In genomic region chr4:184733654-184734524, GRCh38 we compare ENCODE assay signal across 8 cellular contexts. TPM values are rescaled to one million over a fixed set of nuclear protein-coding genes. Genes with fewer than 3 reads are reported as not detected.
DNase-seq lines count a peak whose midpoint lies in the region; ATAC-seq and TF ChIP-seq lines count a peak whose summit lies in the region.

A gene with protein sequence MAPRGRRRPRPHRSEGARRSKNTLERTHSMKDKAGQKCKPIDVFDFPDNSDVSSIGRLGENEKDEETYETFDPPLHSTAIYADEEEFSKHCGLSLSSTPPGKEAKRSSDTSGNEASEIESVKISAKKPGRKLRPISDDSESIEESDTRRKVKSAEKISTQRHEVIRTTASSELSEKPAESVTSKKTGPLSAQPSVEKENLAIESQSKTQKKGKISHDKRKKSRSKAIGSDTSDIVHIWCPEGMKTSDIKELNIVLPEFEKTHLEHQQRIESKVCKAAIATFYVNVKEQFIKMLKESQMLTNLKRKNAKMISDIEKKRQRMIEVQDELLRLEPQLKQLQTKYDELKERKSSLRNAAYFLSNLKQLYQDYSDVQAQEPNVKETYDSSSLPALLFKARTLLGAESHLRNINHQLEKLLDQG (minus strand): TSS chr4:184734096. CDS start chr4:184734062, 34 bp downstream.

- H3K9ac ChIP-seq in DND-41 (ENCODE audit: low read depth, low read length) (peak within 1 kb of the TSS; percentile 99), GM23248 (peak within 1 kb of the TSS; percentile 84)

- peaks cover 50% of the 10 kb centered on the region for H3K79me2 ChIP-seq in DND-41 (ENCODE audit: insufficient read depth, low read length)
- peaks cover 9% of the 10 kb centered on the region; the same call in 1 of the 2 replicates for H3K79me2 ChIP-seq in GM23248 (ENCODE audit: insufficient read depth)

- H3K36me3 ChIP-seq in DND-41 (ENCODE audit: insufficient read depth, low read length) (peaks cover 37% of the 10 kb centered on the region), GM23248 (ENCODE audit: low read depth) (no peaks in the 10 kb centered on the region)

- no peaks in the 10 kb centered on the region for H3F3A ChIP-seq in GM23248 (ENCODE audit: insufficient read depth)

- intact Hi-C loops in activated T-helper 1 cell treated with anti-CD3 and anti-CD28 coated beads, Interleukin-12 subunit alpha, Interleukin-12 subunit beta, Interleukin-2, Interleukin-4 antibody, amounts not matched to agents 30 ng/mL and 10 ng/mL and 1 ng/mL, durations not matched to agents 14 hours and 24 hours and 36 hours (cut with micrococcal nuclease) = loop anchor here (1.0 to 10.0 kb wide), 18 partner anchors 28 to 1229 kb away; partner anchors contain the start of genes ANKRD37, CASP3, ING2 and IRF2

- DNase-seq in DND-41 = peak; percentile 98
- peak; percentile 99 for DNase-seq in GM23248
- DNase-seq in Kasumi-1 (lab: John Stamatoyannopoulos, UW) = peak; percentile 99
- DNase-seq in RPMI7951 (ENCODE audit: low read depth) = peak; percentile 97
- DNase-seq in activated T-helper 1 cell treated with anti-CD3 and anti-CD28 coated beads, Interleukin-12 subunit alpha, Interleukin-12 subunit beta, Interleukin-2, Interleukin-4 antibody, amounts not matched to agents 30 ng/mL and 10 ng/mL and 1 ng/mL, durations not matched to agents 14 hours and 24 hours and 36 hours (ENCODE audit: low spot score) = peak; percentile 96
- DNase-seq in fibroblast of gingiva (ENCODE audit: low read depth) = peak; percentile 98
- peak; percentile 94 for DNase-seq in naive B cell

- no peaks in the 10 kb centered on the region for H3K27me3 Mint-ChIP-seq in activated T-helper 1 cell treated with anti-CD3 and anti-CD28 coated beads, Interleukin-12 subunit alpha, Interleukin-12 subunit beta, Interleukin-2, Interleukin-4 antibody, amounts not matched to agents 30 ng/mL and 10 ng/mL and 1 ng/mL, durations not matched to agents 14 hours and 24 hours and 36 hours (ENCODE audit: insufficient read depth)
- no peaks in the 10 kb centered on the region for H3K27me3 Mint-ChIP-seq in naive B cell
- H3K27me3 Mint-ChIP-seq in stimulated activated memory B cell treated with anti-CD40 and anti-IgM and Interleukin-4, amounts not matched to agents 10 μg/mL and 1 μg/mL and 100 μg/mL, for 72 hours = no peaks in the 10 kb centered on the region

- H3K4me3 ChIP-seq in DND-41 (ENCODE audit: low read depth in 1 of 2, low read length in 2 of 2) (peak within 1 kb of the TSS; percentile 98 to 99), GM23248 (peak within 1 kb of the TSS; percentile 90)

- H3K9me2 ChIP-seq in GM23248 (ENCODE audit: insufficient read depth) = no peaks in the 10 kb centered on the region

- H3K27me3 ChIP-seq in DND-41 (ENCODE audit: insufficient read depth, low read length, poor library complexity) = no peaks in the 10 kb centered on the region
- H3K27me3 ChIP-seq in GM23248 (replicated peaks; ENCODE audit: insufficient read depth) = no peaks in the 10 kb centered on the region

- H3K4me1 Mint-ChIP-seq in activated T-helper 1 cell treated with anti-CD3 and anti-CD28 coated beads, Interleukin-12 subunit alpha, Interleukin-12 subunit beta, Interleukin-2, Interleukin-4 antibody, amounts not matched to agents 30 ng/mL and 10 ng/mL and 1 ng/mL, durations not matched to agents 14 hours and 24 hours and 36 hours (ENCODE audit: low read depth) = peaks cover 50% of the 10 kb centered on the region
- H3K4me1 Mint-ChIP-seq in naive B cell = peaks cover 3 to 18% (median 16%) of the 10 kb centered on the region in 3 donors
- H3K4me1 Mint-ChIP-seq in stimulated activated memory B cell treated with anti-CD40 and anti-IgM and Interleukin-4, amounts not matched to agents 10 μg/mL and 1 μg/mL and 100 μg/mL, for 72 hours = peaks cover 9% of the 10 kb centered on the region

- 0 to 1% methylated on average over 47 to 48 of the region's 69 CpGs for WGBS in GM23248 (ENCODE audit: low coverage in 1 of 2, low lambda C conversion rate in 2 of 2, missing lambda C conversion rate in 2 of 2), 2 experiments

- in situ Hi-C loops in GM23248 (cut with MboI) = no loop called here

- peak within 1 kb of the TSS; percentile 95 for H3K27ac Mint-ChIP-seq in activated T-helper 1 cell treated with anti-CD3 and anti-CD28 coated beads, Interleukin-12 subunit alpha, Interleukin-12 subunit beta, Interleukin-2, Interleukin-4 antibody, amounts not matched to agents 30 ng/mL and 10 ng/mL and 1 ng/mL, durations not matched to agents 14 hours and 24 hours and 36 hours
- H3K27ac Mint-ChIP-seq in naive B cell = peak within 1 kb of the TSS; percentile 72 to 97 (median 86)
- peak within 1 kb of the TSS; percentile 84 for H3K27ac Mint-ChIP-seq in stimulated activated memory B cell treated with anti-CD40 and anti-IgM and Interleukin-4, amounts not matched to agents 10 μg/mL and 1 μg/mL and 100 μg/mL, for 72 hours

- H2AFZ ChIP-seq in DND-41 (ENCODE audit: low read depth, low read length) = peak within 1 kb of the TSS; percentile 87
- peak within 1 kb of the TSS; percentile 93 for H2AFZ ChIP-seq in GM23248

- peaks cover 12% of the 10 kb centered on the region for H3K36me3 Mint-ChIP-seq in activated T-helper 1 cell treated with anti-CD3 and anti-CD28 coated beads, Interleukin-12 subunit alpha, Interleukin-12 subunit beta, Interleukin-2, Interleukin-4 antibody, amounts not matched to agents 30 ng/mL and 10 ng/mL and 1 ng/mL, durations not matched to agents 14 hours and 24 hours and 36 hours (ENCODE audit: low read depth)
- no peaks in the 10 kb centered on the region for H3K36me3 Mint-ChIP-seq in naive B cell
- no peaks in the 10 kb centered on the region for H3K36me3 Mint-ChIP-seq in stimulated activated memory B cell treated with anti-CD40 and anti-IgM and Interleukin-4, amounts not matched to agents 10 μg/mL and 1 μg/mL and 100 μg/mL, for 72 hours

- H3K9me3 ChIP-seq in DND-41 (ENCODE audit: insufficient read depth, low read length, severe bottlenecking) (no peaks in the 10 kb centered on the region), GM23248 (ENCODE audit: low read depth) (no peaks in the 10 kb centered on the region)

- peak; percentile 87 for ATAC-seq in DND-41 (ENCODE audit: insufficient read depth, low read depth)
- ATAC-seq in naive B cell (ENCODE audit: low read depth in 2 of 2) = peak; percentile 90 to 92
- peak; percentile 98 for ATAC-seq in stimulated activated memory B cell treated with anti-CD40 and anti-IgM and Interleukin-4, amounts not matched to agents 10 μg/mL and 1 μg/mL and 100 μg/mL, for 72 hours

- H3K4me1 ChIP-seq in DND-41 (ENCODE audit: insufficient read depth, low read length) = peaks cover 45% of the 10 kb centered on the region
- 0 out of 2 replicates have a peak, but pooled peaks cover 5% of the 10 kb centered on the region for H3K4me1 ChIP-seq in GM23248 (ENCODE audit: insufficient read depth)

- peak; percentile 1 for TF ChIP-seq CTCF in DND-41 (IDR thresholded peaks at IDR 0.05; ENCODE audit: borderline replicate concordance, extremely low read depth, low read length, poor library complexity, severe bottlenecking)

- no peaks in the 10 kb centered on the region for H3K9me3 Mint-ChIP-seq in activated T-helper 1 cell treated with anti-CD3 and anti-CD28 coated beads, Interleukin-12 subunit alpha, Interleukin-12 subunit beta, Interleukin-2, Interleukin-4 antibody, amounts not matched to agents 30 ng/mL and 10 ng/mL and 1 ng/mL, durations not matched to agents 14 hours and 24 hours and 36 hours
- no peaks in the 10 kb centered on the region for H3K9me3 Mint-ChIP-seq in naive B cell
- no peaks in the 10 kb centered on the region for H3K9me3 Mint-ChIP-seq in stimulated activated memory B cell treated with anti-CD40 and anti-IgM and Interleukin-4, amounts not matched to agents 10 μg/mL and 1 μg/mL and 100 μg/mL, for 72 hours

- peak within 1 kb of the TSS; percentile 94 for H3K4me3 Mint-ChIP-seq in activated T-helper 1 cell treated with anti-CD3 and anti-CD28 coated beads, Interleukin-12 subunit alpha, Interleukin-12 subunit beta, Interleukin-2, Interleukin-4 antibody, amounts not matched to agents 30 ng/mL and 10 ng/mL and 1 ng/mL, durations not matched to agents 14 hours and 24 hours and 36 hours
- peak within 1 kb of the TSS; percentile 91 to 96 (median 94) for H3K4me3 Mint-ChIP-seq in naive B cell
- H3K4me3 Mint-ChIP-seq in stimulated activated memory B cell treated with anti-CD40 and anti-IgM and Interleukin-4, amounts not matched to agents 10 μg/mL and 1 μg/mL and 100 μg/mL, for 72 hours = peak within 1 kb of the TSS; percentile 94

- peak within 1 kb of the TSS; percentile 99 for H3K27ac ChIP-seq in DND-41 (ENCODE audit: low read length)
- H3K27ac ChIP-seq in GM23248 = peak within 1 kb of the TSS; percentile 41

- peaks cover 39% of the 10 kb centered on the region for H4K20me1 ChIP-seq in DND-41 (ENCODE audit: insufficient read depth, low read length)
- H4K20me1 ChIP-seq in GM23248 (ENCODE audit: insufficient read depth) = no peaks in the 10 kb centered on the region

- H3K4me2 ChIP-seq in DND-41 (ENCODE audit: insufficient read depth, low read length) (peak within 1 kb of the TSS; percentile 92), GM23248 (ENCODE audit: unreplicated experiment) (peak within 1 kb of the TSS; percentile 98)

RNA-seq across cellular contexts. Expression of the gene that starts here (rescaled TPM):
- 8.5 and 13.4 TPM in 2 replicates for total RNA-seq in GM23248 (2014; rRNA removed; shearing (Covaris generic))
- polyA plus RNA-seq in GM23248 (2016; fragmentation: Nextera tagmentation; extraction: Ambion mirVana) (13.5 and 15.7 TPM in 2 replicates), naive B cell (ENCODE audit: low read depth in 6 of 6) (1 to 10 TPM in 4 of 6 donors, under 1 TPM in 2; 0.27 to 4.9 (median 2.3) TPM)
- 77.7 and 93.6 TPM in 2 replicates for total RNA-seq in RPMI7951 (2014; rRNA removed; shearing (Covaris generic))
- total RNA-seq in activated T-helper 1 cell treated with anti-CD3 and anti-CD28 coated beads, Interleukin-12 subunit alpha, Interleukin-12 subunit beta, Interleukin-2, Interleukin-4 antibody, amounts not matched to agents 30 ng/mL and 10 ng/mL and 1 ng/mL, durations not matched to agents 14 hours and 24 hours and 36 hours = 78.3 and 80.3 TPM in 2 replicates

Comparison
In these comparisons a context has a peak if more than half of its experiments do, and no peak if none do; other contexts are left out.
1. Peak in every context shown above with its lines: DNase-seq, ATAC-seq, H3K4me3 ChIP-seq and H3K27ac ChIP-seq.